In genomic region chr19:51407631-51408131, GRCh38 we compare ENCODE assay signal across 9 cellular contexts. TPM values are rescaled to one million over a fixed set of nuclear protein-coding genes. Genes with fewer than 3 reads are reported as not detected.
DNase-seq lines count a peak whose midpoint lies in the region; ATAC-seq and TF ChIP-seq lines count a peak whose summit lies in the region.
"Had no signal": no experiment of that assay in that cellular context is flagged by ENCODE, and none has a peak within 500 bp of the region (broad histone marks: within the 10 kb centered on the region; RNA-seq: fewer than 3 reads in every experiment).

No MANE protein-coding gene starts in this region.

- no peak for TF ChIP-seq POLR2A in heart left ventricle (IDR thresholded peaks at IDR 0.05)
- TF ChIP-seq POLR2A in lower leg skin (IDR thresholded peaks at IDR 0.05) = no peak

- H3K36me3 ChIP-seq in heart left ventricle = no peaks in the 10 kb centered on the region

- H3K27ac Mint-ChIP-seq in chondrocyte (ENCODE audit: unreplicated experiment) = no peak overlapping the region
- no peak overlapping the region for H3K27ac Mint-ChIP-seq in natural killer cell

- ATAC-seq in heart left ventricle (peak in 2 of 4 donors; percentile 33 to 72), left ventricle myocardium superior (no peak), natural killer cell (peak; percentile 63 to 95 (median 79)), GM21737 (IDR thresholded peaks at IDR 0.05; ENCODE audit: unreplicated experiment) (no peak)

- H3K27me3 Mint-ChIP-seq in chondrocyte (ENCODE audit: low read depth) (peaks cover 2% of the 10 kb centered on the region), natural killer cell (ENCODE audit: low read depth in 2 of 2) (no peaks in the 10 kb centered on the region)

- H3K9me3 Mint-ChIP-seq in chondrocyte (ENCODE audit: low read depth) (peaks cover 17% of the 10 kb centered on the region), natural killer cell (no peaks in the 10 kb centered on the region)

- H3K27ac ChIP-seq in heart left ventricle = peak overlapping the region in 1 of 12 donors; percentile 75

- WGBS in heart left ventricle, 4 donors = 43 to 48% (median 45%) methylated on average over 6 of the region's 6 CpGs
- WGBS in lower leg skin, 2 donors = 49 to 50% methylated on average over 6 of the region's 6 CpGs

- H3K4me1 ChIP-seq in heart left ventricle = peaks cover 0 to 27% (median 0%) of the 10 kb centered on the region in 12 donors

- H3K36me3 Mint-ChIP-seq in chondrocyte (ENCODE audit: low read depth) (no peaks in the 10 kb centered on the region), natural killer cell (peaks cover 7% of the 10 kb centered on the region)

- H3K9me3 ChIP-seq in heart left ventricle = peaks cover 0 to 5% (median under 1%) of the 10 kb centered on the region in 12 donors

- H3K4me3 Mint-ChIP-seq in chondrocyte (ENCODE audit: unreplicated experiment) (no peak overlapping the region), natural killer cell (no peak overlapping the region)

- peaks cover 0 to 3% (median 0%) of the 10 kb centered on the region in 9 donors for H3K27me3 ChIP-seq in heart left ventricle

- DNase-seq in heart left ventricle = no peak
- DNase-seq in left ventricle myocardium superior = no peak
- DNase-seq in RKO (ENCODE audit: low spot score) = peak; percentile 75
- DNase-seq in chondrocyte (ENCODE audit: low spot score) = no peak
- no peak for DNase-seq in natural killer cell
- DNase-seq in NCI-H1694 (lab: John Stamatoyannopoulos, UW) = no peak
- DNase-seq in lower leg skin (ENCODE audit: low spot score in 2 of 2) = no peak

- H3K4me3 ChIP-seq in heart left ventricle (no peak overlapping the region), lower leg skin (ENCODE audit: low read depth, poor library complexity, severe bottlenecking) (no peak overlapping the region)

- TF ChIP-seq CTCF in heart left ventricle (IDR thresholded peaks at IDR 0.05) (peak in 8 of 12 donors; percentile 15 to 36 (median 24)), chondrocyte (IDR thresholded peaks at IDR 0.05) (peak; percentile 49), natural killer cell (IDR thresholded peaks at IDR 0.05) (peak; percentile 62), lower leg skin (IDR thresholded peaks at IDR 0.05) (no peak)

- peaks cover 3% of the 10 kb centered on the region for H3K4me1 Mint-ChIP-seq in chondrocyte (ENCODE audit: low read depth)
- peaks cover 20 to 40% of the 10 kb centered on the region in 2 donors for H3K4me1 Mint-ChIP-seq in natural killer cell

- intact Hi-C loops in heart left ventricle (cut with DNase I) (no loop called here), left ventricle myocardium superior (cut with micrococcal nuclease) (no loop called here), natural killer cell (cut with micrococcal nuclease) (loop anchor here (1.0 kb wide), 1 partner anchor 69 kb away; no protein-coding TSS in a partner anchor), lower leg skin (cut with DNase I; ENCODE audit: low total_unique reads) (no loop called here)

RNA-seq across cellular contexts. Expression of gene SIGLEC10, which starts 9.8 kb away (rescaled TPM):
- total RNA-seq in heart left ventricle (1 to 10 TPM in 4 of 9 donors, under 1 TPM in 5; 0.18 to 7.5 (median 0.58) TPM), left ventricle myocardium superior (0.40 TPM), chondrocyte (not detected in 3 replicates), natural killer cell (10 to 100 TPM in 1 of 3 donors, 1 to 10 TPM in 2; 1.7 to 28.9 (median 6.6) TPM), lower leg skin (1 to 10 TPM in 3 of 4 donors, under 1 TPM in 1; 0.53 to 8.6 (median 1.8) TPM)
- polyA plus RNA-seq in heart left ventricle = 1 to 10 TPM in 1 of 2 donors, under 1 TPM in 1; 0.08 to 1.7 TPM

RNA-seq across cellular contexts. Expression of gene C19orf84, which starts 17.3 kb away (rescaled TPM):
- total RNA-seq in heart left ventricle (not detected), left ventricle myocardium superior (not detected), chondrocyte (not detected in 3 replicates), natural killer cell (1 to 10 TPM; 1.4 to 3.6 (median 1.7) TPM), lower leg skin (not detected)
- polyA plus RNA-seq in heart left ventricle = not detected

RNA-seq across cellular contexts. Expression of gene LIM2, which starts 19.9 kb away (rescaled TPM):
- not detected for total RNA-seq in heart left ventricle
- polyA plus RNA-seq in heart left ventricle = not detected
- total RNA-seq in left ventricle myocardium superior = not detected
- not detected in 3 replicates for total RNA-seq in chondrocyte
- 10 to 100 TPM in 1 of 3 donors, 1 to 10 TPM in 2; 5.9 to 10.3 (median 8.5) TPM for total RNA-seq in natural killer cell
- not detected for total RNA-seq in lower leg skin
- polyA plus RNA-seq: adipose tissue had no signal

RNA-seq across cellular contexts. Expression of gene NKG7, which starts 35.2 kb away (rescaled TPM):
- total RNA-seq in heart left ventricle = 10 to 100 TPM in 1 of 9 donors, 1 to 10 TPM in 6, not detected in 2; 1.0 to 31.2 (median 2.4) TPM
- 1 to 10 TPM; 1.0 to 2.9 TPM for polyA plus RNA-seq in heart left ventricle
- total RNA-seq in left ventricle myocardium superior = 0.99 TPM
- total RNA-seq in chondrocyte = not detected in 3 replicates
- 1,000 to 10,000 TPM; 2,907 to 3,894 (median 3,151) TPM for total RNA-seq in natural killer cell
- 1 to 10 TPM in 1 of 4 donors, not detected in 3; 1.3 TPM for total RNA-seq in lower leg skin

RNA-seq across cellular contexts. Expression of gene CLDND2, which starts 38.9 kb away (rescaled TPM):
- total RNA-seq in heart left ventricle (1 to 10 TPM in 3 of 9 donors, under 1 TPM in 3, not detected in 3; 0.46 to 2.3 (median 0.92) TPM), left ventricle myocardium superior (not detected), chondrocyte (1.5 TPM in 1 of 3 replicates, not detected in the others), natural killer cell (10 to 100 TPM; 72.8 to 83.2 (median 75.3) TPM), lower leg skin (1 to 10 TPM in 1 of 4 donors, not detected in 3; 1.8 TPM)
- not detected for polyA plus RNA-seq in heart left ventricle

Comparison
In these comparisons a context has a peak if more than half of its experiments do, and no peak if none do; other contexts are left out.
1. ATAC-seq: peak in natural killer cell (3 of 3); none in left ventricle myocardium superior (single experiment) and GM21737 (single experiment).
2. CTCF ChIP-seq: peak in heart left ventricle (8 of 12), chondrocyte (single experiment) and natural killer cell (single experiment); none in lower leg skin (0 of 3).